In genomic region chr2:61194646-61195045, GRCh38 we compare ENCODE assay signal across 1 cellular context. TPM values are rescaled to one million over a fixed set of nuclear protein-coding genes. Genes with fewer than 3 reads are reported as not detected.
"Had no signal": no experiment of that assay in that cellular context is flagged by ENCODE, and none has a peak within 500 bp of the region (broad histone marks: within the 10 kb centered on the region; RNA-seq: fewer than 3 reads in every experiment).

No MANE protein-coding gene starts in this region.

RNA-seq across cellular contexts. Expression of gene C2orf74, which starts 32.7 kb away (rescaled TPM):
- total RNA-seq: HT-29 had no signal
